In the genomic region with DNA sequence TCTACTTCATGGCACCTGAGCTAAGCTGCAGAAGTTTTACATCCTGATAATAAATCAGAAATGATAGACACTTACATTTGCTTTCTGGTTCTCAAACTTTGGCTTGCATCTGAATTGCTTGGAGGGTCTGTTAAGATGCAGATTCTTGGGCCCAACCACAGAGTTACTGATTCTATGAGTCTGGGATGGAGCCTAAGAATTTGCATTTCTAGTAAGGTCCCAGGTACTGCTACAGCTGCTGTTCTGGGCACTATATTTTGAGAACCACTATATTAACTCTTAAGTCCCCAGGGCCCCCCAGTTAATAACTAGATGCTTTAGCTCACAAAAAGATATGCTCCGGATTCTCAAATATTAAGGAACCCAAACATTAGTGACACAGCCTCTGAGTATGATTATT, we compare ENCODE assay signal across 30 cellular contexts.
A peak's percentile ranks its signal among the peaks of the same experiment; 100 is the strongest.
DNase-seq lines count a peak whose midpoint lies in the region; ATAC-seq and TF ChIP-seq lines count a peak whose summit lies in the region.
"Had no signal": no experiment of that assay in that cellular context is flagged by ENCODE, and none has a peak within 500 bp of the region (broad histone marks: within the 10 kb centered on the region; RNA-seq: fewer than 3 reads in every experiment).

No MANE protein-coding gene starts in this region.

- POLR2A ChIA-PET in A673 (lab: Charles Lee; ENCODE audit: low non-redundant PET), result no interaction called here

- no peak for TF ChIP-seq CTCF in A673 (conservative IDR thresholded peaks at IDR 0.05; ENCODE audit: low read depth, low read length)
- no peak for TF ChIP-seq CTCF in chondrocyte (IDR thresholded peaks at IDR 0.05)
- no peak for TF ChIP-seq CTCF in osteoblast (IDR thresholded peaks at IDR 0.05; ENCODE audit: extremely low read depth, low read depth, low read length)

- H3K27ac Mint-ChIP-seq in chondrocyte (ENCODE audit: unreplicated experiment), result peak overlapping the region; percentile 97
- H3K27ac Mint-ChIP-seq: activated B cell treated with CpG ODN at 0.5 μM for 24 hours; activated naive CD8-positive, alpha-beta T cell treated with anti-CD3 and anti-CD28 coated beads for 36 hours; B cell; CD4-positive, alpha-beta memory T cell; H9; IgD-negative memory B cell; neural progenitor cell; stimulated activated memory B cell treated with anti-CD40 and anti-IgM and Interleukin-4, amounts not matched to agents 10 μg/mL and 1 μg/mL and 100 μg/mL, for 72 hours had no signal

- DNase-seq in A673 (ENCODE audit: low spot score), result no peak
- no peak for DNase-seq in chondrocyte (ENCODE audit: low spot score)
- DNase-seq in osteoblast (ENCODE audit: insufficient read length, low spot score, missing footprints), result no peak
- DNase-seq in G401 (ENCODE audit: low spot score), result no peak
- DNase-seq in hypothalamus (lab: John Stamatoyannopoulos, UW), result no peak
- no peak for DNase-seq in nucleus accumbens (lab: John Stamatoyannopoulos, UW)
- DNase-seq: activated B cell treated with CpG ODN at 0.5 μM for 24 hours; activated CD4-positive, alpha-beta T cell treated with anti-CD3 and anti-CD28 coated beads, Interleukin-2, amount 50 U/mL, for 1 hour; activated effector memory CD4-positive, alpha-beta T cell treated with anti-CD3 and anti-CD28 coated beads, Interleukin-2, amount 50 U/mL, for 16 hours; activated naive CD8-positive, alpha-beta T cell treated with anti-CD3 and anti-CD28 coated beads for 36 hours; activated T-cell treated with anti-CD3 and anti-CD28 coated beads, Interleukin-2, amount 50 U/mL, for 1 hour; CD4-positive, alpha-beta memory T cell; colonic mucosa; DMS 273 treated with DMSO at 0.1 percent for 48 hours; effector memory CD4-positive, alpha-beta T cell; glutamatergic neuron; H9; NCI-H1048; NCI-H1694; psoas muscle; SJCRH30; testis had no signal

- in situ Hi-C loops in G401 (cut with HindIII; ENCODE audit: low sequenced_read_pairs), result no loop called here

- H3K79me2 ChIP-seq in osteoblast (ENCODE audit: insufficient read depth, low read length), result no peaks in the 10 kb centered on the region

- no TSS peak for BruUV-seq in A673 (replicated peaks; lab: Mats Ljungman, UMichigan)

- H2AFZ ChIP-seq in osteoblast (ENCODE audit: low read length), result no peak overlapping the region
- H2AFZ ChIP-seq: neural progenitor cell had no signal

- H3K9me3 ChIP-seq in A673 (ENCODE audit: low read depth, low read length, poor library complexity, severe bottlenecking), result peaks cover 12% of the 10 kb centered on the region
- no peaks in the 10 kb centered on the region for H3K9me3 ChIP-seq in osteoblast (ENCODE audit: low read depth, low read length)
- H3K9me3 ChIP-seq: colonic mucosa, psoas muscle, testis had no signal

- CTCF ChIA-PET in A673 (lab: Charles Lee), result no interaction called here

- no peak overlapping the region for H3K4me3 Mint-ChIP-seq in chondrocyte (ENCODE audit: unreplicated experiment)
- H3K4me3 Mint-ChIP-seq: activated B cell treated with CpG ODN at 0.5 μM for 24 hours; activated naive CD8-positive, alpha-beta T cell treated with anti-CD3 and anti-CD28 coated beads for 36 hours; B cell; CD4-positive, alpha-beta memory T cell; H9; IgD-negative memory B cell; neural progenitor cell; stimulated activated memory B cell treated with anti-CD40 and anti-IgM and Interleukin-4, amounts not matched to agents 10 μg/mL and 1 μg/mL and 100 μg/mL, for 72 hours had no signal

- H3K4me1 Mint-ChIP-seq in chondrocyte (ENCODE audit: low read depth), result peaks cover 46% of the 10 kb centered on the region
- H3K4me1 Mint-ChIP-seq: activated B cell treated with CpG ODN at 0.5 μM for 24 hours; activated naive CD8-positive, alpha-beta T cell treated with anti-CD3 and anti-CD28 coated beads for 36 hours; B cell; CD4-positive, alpha-beta memory T cell; neural progenitor cell; stimulated activated memory B cell treated with anti-CD40 and anti-IgM and Interleukin-4, amounts not matched to agents 10 μg/mL and 1 μg/mL and 100 μg/mL, for 72 hours had no signal

- H4K20me1 ChIP-seq in osteoblast (ENCODE audit: insufficient read depth, low read length), result no peaks in the 10 kb centered on the region

- peaks cover 8% of the 10 kb centered on the region for H3K36me3 Mint-ChIP-seq in chondrocyte (ENCODE audit: low read depth)
- H3K36me3 Mint-ChIP-seq: stimulated activated memory B cell treated with anti-CD40 and anti-IgM and Interleukin-4, amounts not matched to agents 10 μg/mL and 1 μg/mL and 100 μg/mL, for 72 hours had no signal

- intact Hi-C loops in A673 (cut with micrococcal nuclease; ENCODE audit: unreplicated experiment), result no loop called here

- H3K36me3 ChIP-seq in A673 (ENCODE audit: insufficient read depth, low read length, poor library complexity, severe bottlenecking) (no peaks in the 10 kb centered on the region), osteoblast (ENCODE audit: insufficient read depth, low read length) (no peaks in the 10 kb centered on the region)
- H3K36me3 ChIP-seq: ascending aorta, colonic mucosa, neural progenitor cell, SJCRH30 had no signal

- no peaks in the 10 kb centered on the region for H3K27me3 Mint-ChIP-seq in chondrocyte (ENCODE audit: low read depth)
- H3K27me3 Mint-ChIP-seq: activated naive CD8-positive, alpha-beta T cell treated with anti-CD3 and anti-CD28 coated beads for 36 hours; IgD-negative memory B cell; stimulated activated memory B cell treated with anti-CD40 and anti-IgM and Interleukin-4, amounts not matched to agents 10 μg/mL and 1 μg/mL and 100 μg/mL, for 72 hours had no signal

- H3K4me2 ChIP-seq in osteoblast (ENCODE audit: insufficient read depth, low read length), result peak overlapping the region; percentile 68
- H3K4me2 ChIP-seq: A549, neural progenitor cell had no signal

- H3K27me3 ChIP-seq in A673 (replicated peaks; ENCODE audit: insufficient read depth, low read depth, low read length, poor library complexity), result no peaks in the 10 kb centered on the region
- no peaks in the 10 kb centered on the region for H3K27me3 ChIP-seq in osteoblast (ENCODE audit: insufficient read depth, low read length)
- H3K27me3 ChIP-seq: ascending aorta, colonic mucosa, neural progenitor cell, SJCRH30, testis had no signal

- H3K4me1 ChIP-seq in A673 (ENCODE audit: insufficient read depth, low read length, poor library complexity, severe bottlenecking) (peaks cover 4% of the 10 kb centered on the region), osteoblast (ENCODE audit: insufficient read depth, low read length) (peaks cover 35% of the 10 kb centered on the region)
- H3K4me1 ChIP-seq: colonic mucosa, neural progenitor cell, psoas muscle had no signal

- peaks cover 21% of the 10 kb centered on the region for H3K9me3 Mint-ChIP-seq in chondrocyte (ENCODE audit: low read depth)
- H3K9me3 Mint-ChIP-seq: stimulated activated memory B cell treated with anti-CD40 and anti-IgM and Interleukin-4, amounts not matched to agents 10 μg/mL and 1 μg/mL and 100 μg/mL, for 72 hours had no signal

- no peak overlapping the region for H3K4me3 ChIP-seq in A673 (ENCODE audit: low read depth, low read length, poor library complexity, severe bottlenecking)
- no peak overlapping the region for H3K4me3 ChIP-seq in osteoblast (ENCODE audit: insufficient read depth, low read length)
- H3K4me3 ChIP-seq: A549, ascending aorta, colonic mucosa, neural progenitor cell, psoas muscle, SJCRH30, testis had no signal

- peak; percentile 88 for ATAC-seq in HG02943 (IDR thresholded peaks at IDR 0.05; ENCODE audit: low read depth, unreplicated experiment)
- ATAC-seq in HG03432 (IDR thresholded peaks at IDR 0.05; ENCODE audit: unreplicated experiment), result no peak
- ATAC-seq: A549; psoas muscle; stimulated activated memory B cell treated with anti-CD40 and anti-IgM and Interleukin-4, amounts not matched to agents 10 μg/mL and 1 μg/mL and 100 μg/mL, for 72 hours had no signal

- peak overlapping the region; percentile 6 for H3K27ac ChIP-seq in A673 (ENCODE audit: low read depth, low read length, poor library complexity, severe bottlenecking)
- peak overlapping the region; percentile 64 for H3K27ac ChIP-seq in osteoblast (ENCODE audit: low read depth, low read length)
- H3K27ac ChIP-seq: A549, ascending aorta, colonic mucosa, neural progenitor cell, psoas muscle, SJCRH30, testis had no signal
